In the genomic region with DNA sequence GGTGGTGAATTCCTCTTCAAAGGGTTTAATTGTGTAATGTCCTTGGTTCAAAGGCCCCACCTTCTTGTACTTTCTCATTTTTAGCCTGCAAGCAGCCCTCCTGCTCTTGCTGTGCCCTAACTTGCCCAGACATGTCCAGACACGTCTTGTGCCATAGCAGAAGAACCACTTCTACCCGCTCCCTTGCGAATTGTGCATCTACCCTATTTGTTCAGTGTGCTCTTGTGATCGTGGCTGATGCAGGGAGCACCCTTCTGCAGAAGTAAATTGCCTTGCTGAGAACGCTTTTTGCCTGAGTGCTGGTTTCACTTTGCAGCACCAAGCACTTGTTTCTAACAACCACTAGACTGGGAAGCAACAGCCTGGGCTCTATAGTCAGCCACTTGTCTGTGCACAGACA, we compare ENCODE assay signal across 1 cellular context.
TF ChIP-seq lines count a peak whose summit lies in the region.

No MANE protein-coding gene starts in this region.

TF ChIP-seq in IMR-90, 13 proteins besides CTCF, POLR2A, EP300 and RAD21 (continued from another document):
- TF ChIP-seq NFE2L2 (IDR thresholded peaks at IDR 0.05; ENCODE audit: low read depth, low read length), result no peak
- no peak for TF ChIP-seq MAZ (IDR thresholded peaks at IDR 0.05; ENCODE audit: borderline replicate concordance, low read depth, low read length)
- no peak for TF ChIP-seq MAFK (IDR thresholded peaks at IDR 0.05; ENCODE audit: low read depth, low read length)
- TF ChIP-seq, protein P1, sequence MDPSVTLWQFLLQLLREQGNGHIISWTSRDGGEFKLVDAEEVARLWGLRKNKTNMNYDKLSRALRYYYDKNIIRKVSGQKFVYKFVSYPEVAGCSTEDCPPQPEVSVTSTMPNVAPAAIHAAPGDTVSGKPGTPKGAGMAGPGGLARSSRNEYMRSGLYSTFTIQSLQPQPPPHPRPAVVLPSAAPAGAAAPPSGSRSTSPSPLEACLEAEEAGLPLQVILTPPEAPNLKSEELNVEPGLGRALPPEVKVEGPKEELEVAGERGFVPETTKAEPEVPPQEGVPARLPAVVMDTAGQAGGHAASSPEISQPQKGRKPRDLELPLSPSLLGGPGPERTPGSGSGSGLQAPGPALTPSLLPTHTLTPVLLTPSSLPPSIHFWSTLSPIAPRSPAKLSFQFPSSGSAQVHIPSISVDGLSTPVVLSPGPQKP (IDR thresholded peaks at IDR 0.05; ENCODE audit: borderline replicate concordance, low read depth, low read length), result no peak
- no peak for TF ChIP-seq FOS (IDR thresholded peaks at IDR 0.05; ENCODE audit: low read depth, low read length)
- no peak for TF ChIP-seq MXI1 (IDR thresholded peaks at IDR 0.05; ENCODE audit: borderline replicate concordance, low read depth, low read length)
- no peak for TF ChIP-seq RCOR1 (IDR thresholded peaks at IDR 0.05; ENCODE audit: insufficient replicate concordance, low read length)
